Comparison of ENCODE assay signal across 8 cellular contexts in genomic region chr18:49898421-49898820, GRCh38.
DNase-seq lines count a peak whose midpoint lies in the region; TF ChIP-seq lines count a peak whose summit lies in the region.

No MANE protein-coding gene starts in this region.

- H3K27me3 ChIP-seq in MG63 (no peaks in the 10 kb centered on the region), fibroblast of lung (ENCODE audit: control insufficient read depth, insufficient read depth, low read length) (no peaks in the 10 kb centered on the region), WERI-Rb-1 (ENCODE audit: insufficient read depth, low read depth, severe bottlenecking) (no peaks in the 10 kb centered on the region)

- H3K4me3 ChIP-seq in MG63 (no peak overlapping the region), fibroblast of lung (replicated peaks in 1 of 4; ENCODE audit: control extremely low read depth in 1 of 4, insufficient read depth in 1 of 4, low read depth in 3 of 4, low read length in 4 of 4) (no peak overlapping the region), WERI-Rb-1 (ENCODE audit: low read depth, low read length) (no peak overlapping the region)

- no peaks in the 10 kb centered on the region for H3K4me1 ChIP-seq in fibroblast of lung (ENCODE audit: control insufficient read depth, extremely low read depth, insufficient read depth, low read length)

- H4K20me1 ChIP-seq in fibroblast of lung (ENCODE audit: control insufficient read depth, extremely low read depth, insufficient read depth, low read length) = no peaks in the 10 kb centered on the region

- H3K36me3 ChIP-seq in MG63 (no peaks in the 10 kb centered on the region), fibroblast of lung (ENCODE audit: control insufficient read depth, insufficient read depth, low read length) (no peaks in the 10 kb centered on the region), WERI-Rb-1 (no peaks in the 10 kb centered on the region)

- no peaks in the 10 kb centered on the region for H3K79me2 ChIP-seq in fibroblast of lung (ENCODE audit: control insufficient read depth, insufficient read depth, low read length)

- TF ChIP-seq CTCF in fibroblast of lung (conservative IDR thresholded peaks at IDR 0.05 in 1 of 2, IDR thresholded peaks at IDR 0.05 in 1 of 2; ENCODE audit: low read depth in 1 of 2, low read length in 2 of 2) = no peak
- TF ChIP-seq CTCF in WERI-Rb-1 (IDR thresholded peaks at IDR 0.05; ENCODE audit: low read depth, low read length) = no peak

- H3K27ac ChIP-seq in fibroblast of lung (ENCODE audit: insufficient read depth, low read length) = no peak overlapping the region
- H3K27ac ChIP-seq in WERI-Rb-1 = no peak overlapping the region

- DNase-seq in DMS 273 treated with DMSO at 0.1 percent for 48 hours (lab: John Stamatoyannopoulos, UW) = peak; percentile 2
- peak; percentile 30 for DNase-seq in MG63
- peak; percentile 5 for DNase-seq in activated CD8-positive, alpha-beta memory T cell treated with anti-CD3 and anti-CD28 coated beads, Interleukin-2, amount 50 U/mL, for 1 hour (ENCODE audit: extremely low read depth)
- peak; percentile 67 to 76 for DNase-seq in fibroblast of lung (ENCODE audit: low read depth in 2 of 2)
- peak; percentile 62 for DNase-seq in renal cortical epithelial cell (ENCODE audit: low read depth)
- DNase-seq in NCI-H524 (lab: John Stamatoyannopoulos, UW) = no peak
- DNase-seq in cortex of kidney (lab: John Stamatoyannopoulos, UW) = no peak
- no peak for DNase-seq in WERI-Rb-1

- no peak overlapping the region for H3K4me2 ChIP-seq in fibroblast of lung (ENCODE audit: extremely low read depth, insufficient read depth, low read length)

- H2AFZ ChIP-seq in fibroblast of lung (ENCODE audit: low read length) = no peak overlapping the region

- H3K9ac ChIP-seq in fibroblast of lung (ENCODE audit: insufficient read depth, low read length) = no peak overlapping the region

- H3K9me3 ChIP-seq in MG63 (no peaks in the 10 kb centered on the region), fibroblast of lung (ENCODE audit: control insufficient read depth, insufficient read depth, low read depth, low read length) (no peaks in the 10 kb centered on the region), WERI-Rb-1 (ENCODE audit: severe bottlenecking) (no peaks in the 10 kb centered on the region)

Comparison
In these comparisons a context has a peak if more than half of its experiments do, and no peak if none do; other contexts are left out.
1. DNase-seq: peak in DMS 273 treated with DMSO at 0.1 percent for 48 hours (single experiment), MG63 (single experiment), activated CD8-positive, alpha-beta memory T cell treated with anti-CD3 and anti-CD28 coated beads, Interleukin-2, amount 50 U/mL, for 1 hour (single experiment), fibroblast of lung (2 of 2) and renal cortical epithelial cell (single experiment); none in NCI-H524 (0 of 2), cortex of kidney (single experiment) and WERI-Rb-1 (single experiment).